In genomic region chr12:92034858-92035401, GRCh38 we compare ENCODE assay signal across 8 cellular contexts.
DNase-seq lines count a peak whose midpoint lies in the region; ATAC-seq and TF ChIP-seq lines count a peak whose summit lies in the region.

No MANE protein-coding gene starts in this region.

- intact Hi-C loops in colonic mucosa (cut with DNase I): no loop called here

- H3K9me2 ChIP-seq in Karpas-422 (replicated peaks; ENCODE audit: insufficient read depth, low read length): no peaks in the 10 kb centered on the region

- H4K91ac ChIP-seq in mesenchymal stem cell (ENCODE audit: low read length): no peak overlapping the region

- no peaks in the 10 kb centered on the region for H4K20me1 ChIP-seq in Karpas-422 (ENCODE audit: insufficient read depth, low read depth, low read length)

- in situ Hi-C loops in GM13976 (cut with MboI; ENCODE audit: low sequenced_read_pairs, unreplicated experiment): no loop called here

- TF ChIP-seq CTCF in GM13976 (IDR thresholded peaks at IDR 0.05; ENCODE audit: borderline replicate concordance, control extremely low read depth, extremely low read depth, insufficient read depth, missing control alignments) (no peak), WI38 (IDR thresholded peaks at IDR 0.05; ENCODE audit: low read depth, low read length) (no peak), colonic mucosa (IDR thresholded peaks at IDR 0.05) (no peak)

- H2BK5ac ChIP-seq in mesenchymal stem cell (ENCODE audit: low read depth, low read length, poor library complexity, severe bottlenecking): no peak overlapping the region

- H3K27ac ChIP-seq in colonic mucosa (peak overlapping the region; percentile 43), mesenchymal stem cell (ENCODE audit: low read length, poor library complexity, severe bottlenecking) (peak overlapping the region; percentile 46), Karpas-422 (ENCODE audit: low read length) (no peak overlapping the region)

- H3K9me3 ChIP-seq in colonic mucosa: no peaks in the 10 kb centered on the region
- H3K9me3 ChIP-seq in mesenchymal stem cell (ENCODE audit: control insufficient read depth, low read length): no peaks in the 10 kb centered on the region
- H3K9me3 ChIP-seq in Karpas-422 (ENCODE audit: low read length): no peaks in the 10 kb centered on the region

- no peaks in the 10 kb centered on the region for H3K4me1 ChIP-seq in colonic mucosa
- H3K4me1 ChIP-seq in mesenchymal stem cell (ENCODE audit: control insufficient read depth, insufficient read depth, low read depth, low read length): peaks cover 2% of the 10 kb centered on the region
- no peaks in the 10 kb centered on the region; the same call in 1 of the 2 replicates for H3K4me1 ChIP-seq in Karpas-422 (ENCODE audit: low read length)

- peak; percentile 83 for ATAC-seq in HG02571 (IDR thresholded peaks at IDR 0.05; ENCODE audit: unreplicated experiment)
- peak; percentile 93 for ATAC-seq in stimulated activated naive B cell treated with anti-CD40 and anti-IgM and Interleukin-4, amounts not matched to agents 10 μg/mL and 1 μg/mL and 100 μg/mL, for 72 hours (replicated peaks)

- no peaks in the 10 kb centered on the region for H3K27me3 ChIP-seq in colonic mucosa
- H3K27me3 ChIP-seq in mesenchymal stem cell (ENCODE audit: control insufficient read depth in 1 of 2, insufficient read depth in 1 of 2, low read length in 2 of 2): no peaks in the 10 kb centered on the region
- no peaks in the 10 kb centered on the region for H3K27me3 ChIP-seq in Karpas-422 (ENCODE audit: low read length)

- DNase-seq in GM13976 (ENCODE audit: low spot score): peak; percentile 17
- peak; percentile 65 for DNase-seq in NCI-H1436 (lab: John Stamatoyannopoulos, UW)
- DNase-seq in colonic mucosa: peak; percentile 80
- DNase-seq in mesenchymal stem cell: peak; percentile 86
- DNase-seq in stimulated activated naive B cell treated with anti-CD40 and anti-IgM and Interleukin-4, amounts not matched to agents 10 μg/mL and 1 μg/mL and 100 μg/mL, for 72 hours: peak; percentile 83
- DNase-seq in Karpas-422: no peak

- peak overlapping the region; percentile 49 for H3K4me3 ChIP-seq in WI38 (ENCODE audit: low read depth, low read length)
- H3K4me3 ChIP-seq in colonic mucosa: peak overlapping the region; percentile 10
- H3K4me3 ChIP-seq in mesenchymal stem cell (ENCODE audit: insufficient read depth in 1 of 2, low read depth in 1 of 2, low read length in 2 of 2): peak overlapping the region; percentile 8 to 71
- no peak overlapping the region for H3K4me3 ChIP-seq in Karpas-422 (ENCODE audit: low read length)

- peaks cover 32 to 50% of the 10 kb centered on the region in 2 donors for H3K4me1 Mint-ChIP-seq in stimulated activated naive B cell treated with anti-CD40 and anti-IgM and Interleukin-4, amounts not matched to agents 10 μg/mL and 1 μg/mL and 100 μg/mL, for 72 hours

- H3K36me3 Mint-ChIP-seq in stimulated activated naive B cell treated with anti-CD40 and anti-IgM and Interleukin-4, amounts not matched to agents 10 μg/mL and 1 μg/mL and 100 μg/mL, for 72 hours: peaks cover 3 to 4% of the 10 kb centered on the region in 2 donors

- no peak overlapping the region for H3K14ac ChIP-seq in mesenchymal stem cell (ENCODE audit: low read length in 2 of 2)

- H3K23ac ChIP-seq in mesenchymal stem cell (ENCODE audit: low read length in 2 of 2): no peak overlapping the region

- H3K4me3 Mint-ChIP-seq in stimulated activated naive B cell treated with anti-CD40 and anti-IgM and Interleukin-4, amounts not matched to agents 10 μg/mL and 1 μg/mL and 100 μg/mL, for 72 hours: peak overlapping the region; percentile 80 to 81

- no peak overlapping the region for H2AFZ ChIP-seq in mesenchymal stem cell (ENCODE audit: low read depth, low read length)
- H2AFZ ChIP-seq in Karpas-422 (ENCODE audit: low read length): no peak overlapping the region

- peak overlapping the region; percentile 59 for H4K8ac ChIP-seq in mesenchymal stem cell (ENCODE audit: low read length)

- no peaks in the 10 kb centered on the region for H3K79me1 ChIP-seq in mesenchymal stem cell (replicated peaks; ENCODE audit: low read length, poor library complexity, severe bottlenecking)

- H3K9me3 Mint-ChIP-seq in stimulated activated naive B cell treated with anti-CD40 and anti-IgM and Interleukin-4, amounts not matched to agents 10 μg/mL and 1 μg/mL and 100 μg/mL, for 72 hours: peaks cover 3 to 4% of the 10 kb centered on the region in 2 donors

- H3K4me2 ChIP-seq in mesenchymal stem cell (ENCODE audit: low read length, poor library complexity, severe bottlenecking) (peak overlapping the region; percentile 57), Karpas-422 (ENCODE audit: low read depth, low read length, poor library complexity, severe bottlenecking) (no peak overlapping the region)

- H3K9ac ChIP-seq in colonic mucosa (ENCODE audit: low read depth in 2 of 2, low read length in 2 of 2): peak overlapping the region in 1 of 2 donors; percentile 59
- H3K9ac ChIP-seq in mesenchymal stem cell (ENCODE audit: low read length): peak overlapping the region; percentile 63
- H3K9ac ChIP-seq in Karpas-422 (ENCODE audit: low read length): no peak overlapping the region

- no peak overlapping the region for H2AK5ac ChIP-seq in mesenchymal stem cell (ENCODE audit: low read length, severe bottlenecking)

- H2BK120ac ChIP-seq in mesenchymal stem cell (ENCODE audit: low read depth, low read length): peak overlapping the region; percentile 37

- 22% methylated on average over 10 of the region's 10 CpGs for WGBS in mesenchymal stem cell

- H3K18ac ChIP-seq in mesenchymal stem cell (ENCODE audit: low read depth in 1 of 2, low read length in 2 of 2): peak overlapping the region in 1 of 2 experiments; percentile 1

- no peaks in the 10 kb centered on the region for H3K36me3 ChIP-seq in colonic mucosa
- H3K36me3 ChIP-seq in mesenchymal stem cell (ENCODE audit: control insufficient read depth in 1 of 2, insufficient read depth in 2 of 2, low read depth in 1 of 2, low read length in 2 of 2): no peaks in the 10 kb centered on the region
- no peaks in the 10 kb centered on the region for H3K36me3 ChIP-seq in Karpas-422 (ENCODE audit: insufficient read depth, low read length)

- no peak overlapping the region for H2BK15ac ChIP-seq in mesenchymal stem cell (ENCODE audit: low read depth, poor library complexity, severe bottlenecking)

- H3K4ac ChIP-seq in mesenchymal stem cell (ENCODE audit: low read depth in 1 of 2, low read length in 2 of 2): no peak overlapping the region

- no peaks in the 10 kb centered on the region for H3K27me3 Mint-ChIP-seq in stimulated activated naive B cell treated with anti-CD40 and anti-IgM and Interleukin-4, amounts not matched to agents 10 μg/mL and 1 μg/mL and 100 μg/mL, for 72 hours

- no peaks in the 10 kb centered on the region for H3K79me2 ChIP-seq in Karpas-422 (ENCODE audit: low read length)

- no peak overlapping the region for H2BK12ac ChIP-seq in mesenchymal stem cell (ENCODE audit: low read length in 2 of 2)

- H3K27ac Mint-ChIP-seq in stimulated activated naive B cell treated with anti-CD40 and anti-IgM and Interleukin-4, amounts not matched to agents 10 μg/mL and 1 μg/mL and 100 μg/mL, for 72 hours: peak overlapping the region; percentile 44
